ENCODE assay signal across 19 cellular contexts in genomic region chr20:5766085-5766764, GRCh38. TPM values are rescaled to one million over a fixed set of nuclear protein-coding genes. Genes with fewer than 3 reads are reported as not detected.
DNase-seq lines count a peak whose midpoint lies in the region; ATAC-seq and TF ChIP-seq lines count a peak whose summit lies in the region.
"Had no signal": no experiment of that assay in that cellular context is flagged by ENCODE, and none has a peak within 500 bp of the region (broad histone marks: within the 10 kb centered on the region; RNA-seq: fewer than 3 reads in every experiment).

No MANE protein-coding gene starts in this region.

- H3K4me3 ChIP-seq in SU-DHL-6 (ENCODE audit: insufficient read depth, low read length, poor library complexity, severe bottlenecking), result no peak overlapping the region
- H3K4me3 ChIP-seq in right atrium auricular region, result no peak overlapping the region
- no peak overlapping the region for H3K4me3 ChIP-seq in psoas muscle
- H3K4me3 ChIP-seq: upper lobe of left lung had no signal

- H3K27ac Mint-ChIP-seq in T-helper 2 cell treated with Interferon-gamma antibody and Interleukin-4, amounts not matched to agents 5 μg/mL and 100 μg/mL, for 36 hours, result no peak overlapping the region
- H3K27ac Mint-ChIP-seq: activated naive CD8-positive, alpha-beta T cell treated with anti-CD3 and anti-CD28 coated beads, Interleukin-2, amount 50 U/mL, for 24 hours had no signal

- H3K9me3 ChIP-seq in SU-DHL-6 (ENCODE audit: insufficient read depth, low read length) (no peaks in the 10 kb centered on the region), right atrium auricular region (no peaks in the 10 kb centered on the region), psoas muscle (no peaks in the 10 kb centered on the region)
- H3K9me3 ChIP-seq: neutrophil, upper lobe of left lung had no signal

- peak; percentile 25 for DNase-seq in DMS53 (lab: John Stamatoyannopoulos, UW)
- no peak for DNase-seq in DMS53 treated with DMSO at 0.1 percent for 48 hours (lab: John Stamatoyannopoulos, UW; ENCODE audit: unreplicated experiment)
- peak; percentile 68 for DNase-seq in right atrium auricular region (ENCODE audit: low spot score)
- DNase-seq in psoas muscle, result peak in 1 of 2 donors; percentile 74
- no peak for DNase-seq in T-helper 2 cell treated with Interferon-gamma antibody and Interleukin-4, amounts not matched to agents 5 μg/mL and 100 μg/mL, for 36 hours (ENCODE audit: low spot score)
- no peak for DNase-seq in NK-92 (lab: John Stamatoyannopoulos, UW; ENCODE audit: unreplicated experiment)
- DNase-seq in NCI-H1930 (lab: John Stamatoyannopoulos, UW), result no peak
- DNase-seq: activated CD8-positive, alpha-beta memory T cell treated with anti-CD3 and anti-CD28 coated beads for 24 hours; activated naive CD8-positive, alpha-beta T cell treated with anti-CD3 and anti-CD28 coated beads, Interleukin-2, amount 50 U/mL, for 24 hours; COR-L47; NCI-H1048; NCI-H2081; NCI-H524; stimulated activated naive CD8-positive, alpha-beta T cell treated with anti-CD3 and anti-CD28 coated beads, Interleukin-15, Interleukin-2, amounts not matched to agents 100 U/mL and 50 U/mL, for 24 hours; upper lobe of left lung had no signal

- H3K79me2 ChIP-seq in SU-DHL-6 (ENCODE audit: insufficient read depth, low read length), result peaks cover 29% of the 10 kb centered on the region

- no peak overlapping the region; the same call in 1 of the 2 replicates for H3K9ac ChIP-seq in SU-DHL-6 (ENCODE audit: low read length)

- no peak overlapping the region for H2AFZ ChIP-seq in SU-DHL-6 (ENCODE audit: low read depth, low read length, severe bottlenecking)

- H3K9me3 Mint-ChIP-seq in T-helper 2 cell treated with Interferon-gamma antibody and Interleukin-4, amounts not matched to agents 5 μg/mL and 100 μg/mL, for 36 hours, result no peaks in the 10 kb centered on the region
- H3K9me3 Mint-ChIP-seq: activated naive CD8-positive, alpha-beta T cell treated with anti-CD3 and anti-CD28 coated beads, Interleukin-2, amount 50 U/mL, for 24 hours had no signal

- no peaks in the 10 kb centered on the region for H3K9me2 ChIP-seq in SU-DHL-6 (replicated peaks; ENCODE audit: insufficient read depth, low read length)

- H3K27ac ChIP-seq in SU-DHL-6 (ENCODE audit: low read depth, low read length) (peak overlapping the region; percentile 93), right atrium auricular region (peak overlapping the region; percentile 82 to 87), psoas muscle (peak overlapping the region; percentile 54)
- H3K27ac ChIP-seq: 22Rv1, neutrophil, upper lobe of left lung had no signal

- H3K4me1 Mint-ChIP-seq in T-helper 2 cell treated with Interferon-gamma antibody and Interleukin-4, amounts not matched to agents 5 μg/mL and 100 μg/mL, for 36 hours (ENCODE audit: low read depth), result peaks cover 15% of the 10 kb centered on the region

- no peaks in the 10 kb centered on the region for H4K20me1 ChIP-seq in SU-DHL-6 (ENCODE audit: low read depth, low read length)

- H3K4me3 Mint-ChIP-seq in T-helper 2 cell treated with Interferon-gamma antibody and Interleukin-4, amounts not matched to agents 5 μg/mL and 100 μg/mL, for 36 hours, result no peak overlapping the region
- H3K4me3 Mint-ChIP-seq: activated naive CD8-positive, alpha-beta T cell treated with anti-CD3 and anti-CD28 coated beads, Interleukin-2, amount 50 U/mL, for 24 hours had no signal

- H3K36me3 Mint-ChIP-seq in T-helper 2 cell treated with Interferon-gamma antibody and Interleukin-4, amounts not matched to agents 5 μg/mL and 100 μg/mL, for 36 hours (ENCODE audit: low read depth), result peaks cover 23% of the 10 kb centered on the region

- H3K27me3 Mint-ChIP-seq in T-helper 2 cell treated with Interferon-gamma antibody and Interleukin-4, amounts not matched to agents 5 μg/mL and 100 μg/mL, for 36 hours (ENCODE audit: low read depth), result no peaks in the 10 kb centered on the region
- H3K27me3 Mint-ChIP-seq: activated naive CD8-positive, alpha-beta T cell treated with anti-CD3 and anti-CD28 coated beads, Interleukin-2, amount 50 U/mL, for 24 hours had no signal

- H3F3A ChIP-seq in SU-DHL-6 (ENCODE audit: insufficient read depth), result peaks cover 76% of the 10 kb centered on the region

- H3K27me3 ChIP-seq in SU-DHL-6 (ENCODE audit: low read length), result no peaks in the 10 kb centered on the region
- no peaks in the 10 kb centered on the region for H3K27me3 ChIP-seq in right atrium auricular region
- no peaks in the 10 kb centered on the region for H3K27me3 ChIP-seq in psoas muscle (ENCODE audit: insufficient read depth in 3 of 3, low read length in 2 of 3)
- H3K27me3 ChIP-seq: neutrophil, upper lobe of left lung had no signal

- TF ChIP-seq CTCF in SU-DHL-6 (IDR thresholded peaks at IDR 0.05; ENCODE audit: insufficient read depth, low read length, poor library complexity, severe bottlenecking) (no peak), right atrium auricular region (IDR thresholded peaks at IDR 0.05) (no peak), psoas muscle (IDR thresholded peaks at IDR 0.05) (no peak)

- H3K4me2 ChIP-seq in SU-DHL-6 (ENCODE audit: low read depth, low read length, poor library complexity, severe bottlenecking), result no peak overlapping the region

- no peaks in the 10 kb centered on the region; the same call in 1 of the 2 replicates for H3K36me3 ChIP-seq in SU-DHL-6 (ENCODE audit: low read length)
- no peaks in the 10 kb centered on the region for H3K36me3 ChIP-seq in right atrium auricular region
- H3K36me3 ChIP-seq in psoas muscle (ENCODE audit: insufficient read depth in 1 of 2, low read depth in 1 of 2), result no peaks in the 10 kb centered on the region
- H3K36me3 ChIP-seq: upper lobe of left lung had no signal

- WGBS in psoas muscle, 3 donors, result 32 to 58% (median 54%) methylated on average over 7 of the region's 7 CpGs

- ATAC-seq in psoas muscle, result peak; percentile 63 to 91 (median 90)
- ATAC-seq: activated CD4-positive, CD25-positive, alpha-beta regulatory T cell treated with anti-CD3 and anti-CD28 coated beads, Interleukin-2, amount 50 U/mL, for 24 hours; activated naive CD8-positive, alpha-beta T cell treated with anti-CD3 and anti-CD28 coated beads, Interleukin-2, amount 50 U/mL, for 24 hours; stimulated activated naive CD8-positive, alpha-beta T cell treated with anti-CD3 and anti-CD28 coated beads, Interleukin-15, Interleukin-2, amounts not matched to agents 100 U/mL and 50 U/mL, for 24 hours had no signal

- H3K4me1 ChIP-seq in right atrium auricular region, result peaks cover 0 to 10% of the 10 kb centered on the region in 2 donors
- H3K4me1 ChIP-seq in psoas muscle, result no peaks in the 10 kb centered on the region

- intact Hi-C loops in psoas muscle (cut with DNase I), result no loop called here

RNA-seq across cellular contexts. Expression of gene SHLD1, which starts 16.0 kb away (rescaled TPM):
- 1 to 10 TPM; 4.7 to 9.6 TPM for total RNA-seq in right atrium auricular region
- 1 to 10 TPM; 3.7 to 8.6 (median 7.5) TPM for total RNA-seq in psoas muscle
- polyA plus RNA-seq in psoas muscle, result 10 to 100 TPM; 11.5 to 16.8 (median 12.7) TPM

Comparison
In these comparisons a context has a peak if more than half of its experiments do, and no peak if none do; other contexts are left out.
1. DNase-seq: peak in DMS53 (single experiment) and right atrium auricular region (single experiment); none in DMS53 treated with DMSO at 0.1 percent for 48 hours (single experiment), T-helper 2 cell treated with Interferon-gamma antibody and Interleukin-4, amounts not matched to agents 5 μg/mL and 100 μg/mL, for 36 hours (single experiment), NK-92 (single experiment) and NCI-H1930 (0 of 2).
2. Peak in every context shown above with its lines, with median percentiles within 50 percentile points of each other: H3K27ac ChIP-seq.